25 cellular contexts compared by ENCODE assay signal in genomic region chr1:993379-993995, GRCh38. TPM values are rescaled to one million over a fixed set of nuclear protein-coding genes. Genes with fewer than 3 reads are reported as not detected.
"Had no signal": no experiment of that assay in that cellular context is flagged by ENCODE, and none has a peak within 500 bp of the region (broad histone marks: within the 10 kb centered on the region; RNA-seq: fewer than 3 reads in every experiment).

No MANE protein-coding gene starts in this region.

- H3K4me1 ChIP-seq: psoas muscle had no signal

- H2AFZ ChIP-seq: neural progenitor cell had no signal

- H3K9me3 ChIP-seq: psoas muscle had no signal

- H3K4me2 ChIP-seq: neural progenitor cell had no signal

- H3K4me3 Mint-ChIP-seq: endodermal cell; immature natural killer cell; naive thymus-derived CD8-positive, alpha-beta T cell; neural progenitor cell had no signal

- H3K4me3 ChIP-seq: coronary artery, heart left ventricle, mucosa of descending colon, neural progenitor cell, psoas muscle, stomach, thoracic aorta, transverse colon had no signal

- H3K9ac ChIP-seq: neural progenitor cell had no signal

- H3K36me3 Mint-ChIP-seq: immature natural killer cell had no signal

- ATAC-seq: heart left ventricle; left colon; mucosa of descending colon; naive thymus-derived CD8-positive, alpha-beta T cell; psoas muscle; sciatic nerve had no signal

- H3K36me3 ChIP-seq: neural progenitor cell, stomach, thoracic aorta, transverse colon had no signal

- H3K27ac ChIP-seq: coronary artery, heart left ventricle, neural progenitor cell, psoas muscle, stomach, thoracic aorta, transverse colon had no signal

- DNase-seq: central memory CD4-positive, alpha-beta T cell; effector CD4-positive, alpha-beta T cell; endodermal cell; foreskin melanocyte; immature natural killer cell; left colon; mammary epithelial cell; naive thymus-derived CD8-positive, alpha-beta T cell; occipital lobe; retina; stimulated activated naive CD4-positive, alpha-beta T cell; stomach; substantia nigra; transverse colon had no signal

- H3K27ac Mint-ChIP-seq: endodermal cell; immature natural killer cell; naive thymus-derived CD8-positive, alpha-beta T cell; neural progenitor cell had no signal

RNA-seq across cellular contexts. Expression of gene HES4, which starts 6.4 kb away (rescaled TPM):
- total RNA-seq: naive thymus-derived CD8-positive, alpha-beta T cell had no signal

RNA-seq across cellular contexts. Expression of gene PERM1, which starts 11.6 kb away (rescaled TPM):
- total RNA-seq: dermis microvascular lymphatic vessel endothelial cell; endodermal cell; glomerular endothelial cell; mammary epithelial cell; naive thymus-derived CD8-positive, alpha-beta T cell; sciatic nerve had no signal
- polyA plus RNA-seq: immature natural killer cell; keratinocyte; mammary epithelial cell; naive thymus-derived CD8-positive, alpha-beta T cell had no signal

RNA-seq across cellular contexts. Expression of gene PLEKHN1, which starts 27.2 kb away (rescaled TPM):
- total RNA-seq: occipital lobe, psoas muscle, skeletal muscle tissue had no signal
